Comparison of ENCODE assay signal across 18 cellular contexts in the genomic region with DNA sequence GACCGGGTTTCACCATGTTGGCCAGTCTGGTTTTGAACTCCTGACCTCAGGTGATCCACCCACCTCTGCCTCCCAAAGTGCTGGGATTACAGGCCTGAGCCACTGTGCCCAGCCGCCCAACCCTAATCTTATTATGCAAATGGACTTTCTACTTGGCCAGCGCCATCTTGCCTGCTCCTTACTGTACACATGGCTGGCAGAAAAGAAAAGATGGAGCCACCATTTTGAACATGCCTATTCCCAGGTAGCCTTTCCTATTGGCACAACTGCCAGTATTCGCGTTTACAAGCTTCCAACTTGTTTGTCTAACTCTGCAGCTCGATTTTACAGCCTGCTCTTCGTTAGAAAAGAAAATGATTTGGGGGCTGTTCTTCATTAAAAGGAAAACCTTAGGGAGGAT.
A peak's percentile ranks its signal among the peaks of the same experiment; 100 is the strongest.
DNase-seq lines count a peak whose midpoint lies in the region; ATAC-seq and TF ChIP-seq lines count a peak whose summit lies in the region.
"Had no signal": no experiment of that assay in that cellular context is flagged by ENCODE, and none has a peak within 500 bp of the region (broad histone marks: within the 10 kb centered on the region; RNA-seq: fewer than 3 reads in every experiment).

No MANE protein-coding gene starts in this region.

- H3K36me3 ChIP-seq in IMR-90 (ENCODE audit: control insufficient read depth, insufficient read depth, low read length) (no peaks in the 10 kb centered on the region), SJCRH30 (no peaks in the 10 kb centered on the region), mesendoderm (ENCODE audit: control insufficient read depth, insufficient read depth, low read length) (peaks cover 4% of the 10 kb centered on the region), smooth muscle cell (ENCODE audit: low read depth) (no peaks in the 10 kb centered on the region)

- H3F3A ChIP-seq in smooth muscle cell (ENCODE audit: low read depth) = peaks cover 13% of the 10 kb centered on the region

- H3K18ac ChIP-seq in IMR-90 (ENCODE audit: low read depth, low read length) (no peak overlapping the region), mesendoderm (ENCODE audit: low read length) (peak overlapping the region; percentile 71)

- TF ChIP-seq RAD21 in IMR-90 (IDR thresholded peaks at IDR 0.05; ENCODE audit: low read length) = no peak

- H3K9me1 ChIP-seq in IMR-90 (ENCODE audit: insufficient read depth, low read length) = peaks cover 16% of the 10 kb centered on the region

- H4K91ac ChIP-seq in IMR-90 (ENCODE audit: insufficient read depth, low read depth, low read length) = no peak overlapping the region; the same call in 1 of the 2 replicates

- H2BK120ac ChIP-seq in IMR-90 (ENCODE audit: low read depth, low read length) = 0 out of 2 replicates have a peak overlapping the region, but pooled peaks have one; percentile 45
- peak overlapping the region; percentile 51 for H2BK120ac ChIP-seq in mesendoderm (ENCODE audit: low read depth, low read length)

- POLR2A ChIA-PET in IMR-90 (lab: Charles Lee; ENCODE audit: unreplicated experiment) = no interaction called here

- H3K56ac ChIP-seq in IMR-90 (ENCODE audit: extremely low read depth, insufficient read depth, low read length) = no peak overlapping the region
- H3K56ac ChIP-seq in mesendoderm (ENCODE audit: low read length) = no peak overlapping the region

- no peak overlapping the region for H2BK5ac ChIP-seq in IMR-90 (ENCODE audit: low read depth, low read length, poor library complexity, severe bottlenecking)
- H2BK5ac ChIP-seq in mesendoderm (ENCODE audit: low read length) = no peak overlapping the region

- no TSS peak for BruUV-seq in IMR-90 (replicated peaks; lab: Mats Ljungman, UMichigan)

- H3K27ac ChIP-seq in IMR-90 (ENCODE audit: insufficient read depth, low read length) = no peak overlapping the region
- H3K27ac ChIP-seq in SJCRH30 = peak overlapping the region; percentile 99
- no peak overlapping the region for H3K27ac ChIP-seq in mesendoderm (ENCODE audit: low read depth, low read length)
- H3K27ac ChIP-seq in smooth muscle cell (ENCODE audit: low read depth) = peak overlapping the region; percentile 97
- H3K27ac ChIP-seq: C4-2B had no signal

- 0 out of 3 replicates have a peak overlapping the region, but pooled peaks have one; percentile 45 for H2BK15ac ChIP-seq in IMR-90 (ENCODE audit: low read depth, low read length)
- H2BK15ac ChIP-seq in mesendoderm (replicated peaks; ENCODE audit: low read depth) = no peak overlapping the region

- H2AK5ac ChIP-seq in IMR-90 (ENCODE audit: low read depth, low read length) (no peak overlapping the region), mesendoderm (ENCODE audit: low read length) (no peak overlapping the region)

- peaks cover 15% of the 10 kb centered on the region for H3K4me1 ChIP-seq in IMR-90 (ENCODE audit: control insufficient read depth, insufficient read depth, low read length)
- peaks cover 37% of the 10 kb centered on the region for H3K4me1 ChIP-seq in SJCRH30
- peaks cover 6% of the 10 kb centered on the region for H3K4me1 ChIP-seq in mesendoderm (ENCODE audit: control insufficient read depth, low read depth, low read length)
- peaks cover 25% of the 10 kb centered on the region for H3K4me1 ChIP-seq in smooth muscle cell (ENCODE audit: low read depth)

- CTCF ChIA-PET in IMR-90 (lab: Yijun Ruan, JAX) = no interaction called here

- H3K9me3 ChIP-seq in IMR-90 (ENCODE audit: control insufficient read depth, insufficient read depth, low read length) (no peaks in the 10 kb centered on the region), SJCRH30 (replicated peaks) (no peaks in the 10 kb centered on the region; the same call in 1 of the 2 replicates), smooth muscle cell (replicated peaks; ENCODE audit: low read depth) (no peaks in the 10 kb centered on the region)
- H3K9me3 ChIP-seq: Caco-2 had no signal

- no peak overlapping the region for H2AFZ ChIP-seq in IMR-90 (replicated peaks; ENCODE audit: low read length, poor library complexity)
- H2AFZ ChIP-seq in smooth muscle cell (ENCODE audit: low read depth) = no peak overlapping the region

- in situ Hi-C loops in IMR-90 (cut with MboI; ENCODE audit: low sequenced_read_pairs) = no loop called here

- intact Hi-C loops in IMR-90 (cut with micrococcal nuclease) = no loop called here

- TF ChIP-seq POLR2A in IMR-90 (IDR thresholded peaks at IDR 0.05; ENCODE audit: low read depth, low read length) = no peak

- H3K4ac ChIP-seq in IMR-90 (ENCODE audit: low read depth, low read length) (no peak overlapping the region), mesendoderm (ENCODE audit: low read depth, low read length) (no peak overlapping the region)

- H4K5ac ChIP-seq in IMR-90 (ENCODE audit: low read depth, low read length) (no peak overlapping the region), mesendoderm (ENCODE audit: low read length) (no peak overlapping the region)

- dilution Hi-C loops in IMR-90 (cut with HindIII; ENCODE audit: low sequenced_read_pairs, unreplicated experiment) = no loop called here

- WGBS in IMR-90 (ENCODE audit: extremely low coverage in 2 of 2, insufficient read length in 1 of 2), 2 experiments = no CpG with 5 or more reads among the region's 7 CpGs
- WGBS in mesendoderm (ENCODE audit: extremely low coverage, insufficient coverage, low lambda C conversion rate) = no CpG with 5 or more reads among the region's 7 CpGs
- WGBS in smooth muscle cell (ENCODE audit: low lambda C conversion rate) = 96% methylated on average over 7 of the region's 7 CpGs

- no peak overlapping the region for H3K14ac ChIP-seq in IMR-90 (replicated peaks; ENCODE audit: low read depth, low read length)

- H2AK9ac ChIP-seq in IMR-90 (replicated peaks; ENCODE audit: low read depth, low read length, poor library complexity) = no peak overlapping the region

- no peak overlapping the region for H2BK20ac ChIP-seq in IMR-90 (ENCODE audit: low read depth, low read length)

- no peak overlapping the region for H3K23ac ChIP-seq in IMR-90 (ENCODE audit: low read depth, low read length)
- H3K23ac ChIP-seq in mesendoderm (ENCODE audit: low read length) = no peak overlapping the region

- no peak for TF ChIP-seq CTCF in IMR-90 (conservative IDR thresholded peaks at IDR 0.05; ENCODE audit: low read depth, low read length)
- no peak for TF ChIP-seq CTCF in smooth muscle cell (IDR thresholded peaks at IDR 0.05; ENCODE audit: borderline replicate concordance, insufficient read depth, poor library complexity, severe bottlenecking)

- no peak overlapping the region for H3K4me2 ChIP-seq in IMR-90 (ENCODE audit: low read depth, low read length)
- H3K4me2 ChIP-seq in mesendoderm (ENCODE audit: low read length) = no peak overlapping the region
- peak overlapping the region; percentile 74 for H3K4me2 ChIP-seq in smooth muscle cell

- no peak overlapping the region for H3K9ac ChIP-seq in IMR-90 (ENCODE audit: low read depth, low read length)
- H3K9ac ChIP-seq in mesendoderm (ENCODE audit: low read length) = no peak overlapping the region
- H3K9ac ChIP-seq in smooth muscle cell (ENCODE audit: low read depth) = no peak overlapping the region

- H4K20me1 ChIP-seq in IMR-90 (ENCODE audit: insufficient read depth, low read length) = 0 out of 2 replicates have a peak, but pooled peaks cover 3% of the 10 kb centered on the region
- no peaks in the 10 kb centered on the region for H4K20me1 ChIP-seq in smooth muscle cell (ENCODE audit: low read depth)

- no peaks in the 10 kb centered on the region for H3K79me2 ChIP-seq in mesendoderm (ENCODE audit: control insufficient read depth, insufficient read depth, low read length)
- no peaks in the 10 kb centered on the region for H3K79me2 ChIP-seq in smooth muscle cell (ENCODE audit: low read depth)

- ATAC-seq in IMR-90 (ENCODE audit: low read depth) (no peak), HG03469 (IDR thresholded peaks at IDR 0.05; ENCODE audit: unreplicated experiment) (no peak)
- ATAC-seq: HCT116 had no signal

- H3K4me3 ChIP-seq in IMR-90 (ENCODE audit: insufficient read depth, low read depth, low read length) = no peak overlapping the region
- no peak overlapping the region for H3K4me3 ChIP-seq in SJCRH30
- no peak overlapping the region for H3K4me3 ChIP-seq in mesendoderm (ENCODE audit: low read length)
- no peak overlapping the region for H3K4me3 ChIP-seq in smooth muscle cell

- no peak overlapping the region for H4K8ac ChIP-seq in IMR-90 (ENCODE audit: low read depth in 2 of 2, low read length in 2 of 2)
- no peak overlapping the region for H4K8ac ChIP-seq in mesendoderm (ENCODE audit: low read depth, low read length)

- H3K27me3 ChIP-seq in IMR-90 (ENCODE audit: control insufficient read depth, insufficient read depth, low read length) (no peaks in the 10 kb centered on the region), SJCRH30 (no peaks in the 10 kb centered on the region), mesendoderm (ENCODE audit: insufficient read depth, low read length, poor library complexity) (no peaks in the 10 kb centered on the region), smooth muscle cell (ENCODE audit: low read depth) (no peaks in the 10 kb centered on the region)

- H3K79me1 ChIP-seq in IMR-90 (ENCODE audit: low read depth in 1 of 2, low read length in 2 of 2) (peaks cover 0 to 4% of the 10 kb centered on the region in 2 experiments; a peak in 1 of 4 replicates), mesendoderm (ENCODE audit: low read length) (peaks cover 6% of the 10 kb centered on the region)

- DNase-seq in IMR-90 (no peak), SJCRH30 (no peak), mesendoderm (no peak), smooth muscle cell (lab: John Stamatoyannopoulos, UW; ENCODE audit: unreplicated experiment) (no peak), DMS114 treated with DMSO at 0.1 percent for 48 hours (lab: John Stamatoyannopoulos, UW; ENCODE audit: unreplicated experiment) (no peak)
- DNase-seq in activated CD4-positive, alpha-beta T cell treated with anti-CD3 and anti-CD28 coated beads for 4 hours = no peak
- DNase-seq: ACHN; Caco-2; CD4-positive, alpha-beta T cell; DMS153; DMS79; GDM1; GOT3; H7; HFFc6 had no signal

TF ChIP-seq in IMR-90, 13 proteins besides CTCF, POLR2A, EP300 and RAD21:
- TF ChIP-seq CEBPB (IDR thresholded peaks at IDR 0.05; ENCODE audit: low read depth, low read length) (no peak), FOS (IDR thresholded peaks at IDR 0.05; ENCODE audit: low read depth, low read length) (no peak), MXI1 (IDR thresholded peaks at IDR 0.05; ENCODE audit: borderline replicate concordance, low read depth, low read length) (no peak), USF2 (IDR thresholded peaks at IDR 0.05; ENCODE audit: low read depth, low read length) (no peak), RFX5 (IDR thresholded peaks at IDR 0.05; ENCODE audit: low read depth, low read length) (no peak)

Comparison
In these comparisons a context has a peak if more than half of its experiments do, and no peak if none do; other contexts are left out.
1. H3K27ac ChIP-seq: peak in SJCRH30 (single experiment) and smooth muscle cell (single experiment); none in IMR-90 (single experiment) and mesendoderm (single experiment).